10 cellular contexts compared by ENCODE assay signal in the genomic region with DNA sequence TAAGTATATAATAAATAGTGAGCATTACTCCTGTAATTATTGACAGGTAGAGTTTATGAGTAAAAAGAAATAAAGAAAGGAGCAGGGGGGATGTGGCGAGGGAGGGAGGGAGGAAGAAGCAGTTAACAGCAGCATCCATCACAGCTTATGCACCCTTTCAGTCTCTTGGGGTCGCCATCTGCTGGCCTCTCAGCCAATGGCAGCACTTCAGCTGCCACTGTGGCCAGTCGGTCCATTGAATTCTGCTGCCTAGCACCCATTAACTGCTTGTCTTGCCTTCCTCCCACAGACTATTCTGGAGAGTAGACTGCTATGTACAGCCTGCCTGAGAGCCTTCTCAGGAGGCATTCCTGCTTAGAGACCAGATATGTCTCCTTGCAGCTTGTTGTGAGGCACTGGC.
DNase-seq lines count a peak whose midpoint lies in the region; ATAC-seq, FAIRE-seq and TF ChIP-seq lines count a peak whose summit lies in the region.
"Had no signal": no experiment of that assay in that cellular context is flagged by ENCODE, and none has a peak within 500 bp of the region (broad histone marks: within the 10 kb centered on the region; RNA-seq: fewer than 3 reads in every experiment).

No MANE protein-coding gene starts in this region.

- H4K20me1 ChIP-seq in GM12878 (ENCODE audit: control insufficient read depth, insufficient read depth), result no peaks in the 10 kb centered on the region

- no peak overlapping the region for H2AFZ ChIP-seq in GM12878 (ENCODE audit: control insufficient read depth, low read depth, low read length)
- H2AFZ ChIP-seq: parathyroid adenoma had no signal

- 4% methylated on average over 3 of the region's 3 CpGs for WGBS in GM12878 (ENCODE audit: insufficient coverage, insufficient replicate concordance, low lambda C conversion rate, missing lambda C conversion rate)
- WGBS in psoas muscle, 3 donors, result 63 to 68% (median 63%) methylated on average over 3 of the region's 3 CpGs

- ATAC-seq in GM12878 (peak; percentile 51), psoas muscle (no peak), GM21717 (IDR thresholded peaks at IDR 0.05; ENCODE audit: unreplicated experiment) (no peak)

- in situ Hi-C loops in GM12878 (cut with MboI), result no loop called here

- no peak for TF ChIP-seq EP300 in GM12878 (IDR thresholded peaks at IDR 0.05; ENCODE audit: borderline replicate concordance in 1 of 2, control insufficient read depth in 1 of 2, low read depth in 2 of 2, low read length in 2 of 2)

- POLR2A ChIA-PET in GM12878 (lab: Charles Lee), result no interaction called here

- SMC1A ChIA-PET in GM12878 (lab: Charles Lee; ENCODE audit: uncharacterized antibody, unreplicated experiment), result interaction anchor here (0.9 to 1.2 kb wide), 3 partner anchors 9 to 214 kb away, joined by 3 to 5 read pairs (median 3); no protein-coding TSS in a partner anchor

- TF ChIP-seq POLR2A in GM12878 (IDR thresholded peaks at IDR 0.05; ENCODE audit: low read depth, low read length), result no peak

- H3K4me1 Mint-ChIP-seq in nephron, result peaks cover 59% of the 10 kb centered on the region

- no peaks in the 10 kb centered on the region for H3K4me1 ChIP-seq in GM12878 (ENCODE audit: control insufficient read depth, insufficient read depth, low read length)
- no peaks in the 10 kb centered on the region for H3K4me1 ChIP-seq in psoas muscle
- H3K4me1 ChIP-seq: parathyroid adenoma had no signal

- no peak overlapping the region for H3K4me2 ChIP-seq in GM12878 (ENCODE audit: control insufficient read depth, insufficient read depth)

- peak overlapping the region in 1 of 3 experiments; percentile 62 for H3K27ac Mint-ChIP-seq in nephron

- no peak overlapping the region for H3K27ac ChIP-seq in GM12878 (ENCODE audit: control insufficient read depth, insufficient read depth)
- H3K27ac ChIP-seq in psoas muscle, result no peak overlapping the region
- H3K27ac ChIP-seq: parathyroid adenoma, RWPE1 had no signal

- no peaks in the 10 kb centered on the region for H3K27me3 ChIP-seq in GM12878 (replicated peaks in 1 of 2; ENCODE audit: control insufficient read depth in 2 of 2, insufficient read depth in 2 of 2, low read length in 1 of 2)
- no peaks in the 10 kb centered on the region for H3K27me3 ChIP-seq in psoas muscle (ENCODE audit: insufficient read depth in 3 of 3, low read length in 2 of 3)

- BruUV-seq in GM12878 (replicated peaks; lab: Mats Ljungman, UMichigan), result no TSS peak

- TF ChIP-seq RAD21 in GM12878 (IDR thresholded peaks at IDR 0.05; ENCODE audit: insufficient read depth, low read depth, low read length), result no peak

- no peak overlapping the region for H3K4me3 Mint-ChIP-seq in nephron

- H3K9me3 ChIP-seq in GM12878 (replicated peaks; ENCODE audit: control insufficient read depth, insufficient read depth, low read length) (no peaks in the 10 kb centered on the region), psoas muscle (no peaks in the 10 kb centered on the region)

- H3K36me3 Mint-ChIP-seq in nephron (ENCODE audit: low read depth), result peaks cover 11% of the 10 kb centered on the region

- no peak overlapping the region for H3K9ac ChIP-seq in GM12878 (ENCODE audit: control insufficient read depth, insufficient read depth, low read length)
- H3K9ac ChIP-seq: parathyroid adenoma had no signal

- FAIRE-seq in GM12878 (lab: Jason Lieb, UNC), result no peak

- H3K79me2 ChIP-seq in GM12878 (ENCODE audit: control insufficient read depth, insufficient read depth, low read length), result no peaks in the 10 kb centered on the region
- H3K79me2 ChIP-seq: parathyroid adenoma had no signal

- DNase-seq in DMS153 (lab: John Stamatoyannopoulos, UW), result peak; percentile 4
- peak; percentile 3 for DNase-seq in HT-29 (ENCODE audit: low spot score)
- no peak for DNase-seq in GM12878 (ENCODE audit: low read depth, low spot score)
- no peak for DNase-seq in psoas muscle
- no peak for DNase-seq in stimulated activated CD4-positive, alpha-beta T cell treated with anti-CD3 and anti-CD28 coated beads, Interleukin-2, amount 100 ng/mL, for 48 hours
- DNase-seq: aorta had no signal

- CTCF ChIA-PET in GM12878 (lab: Yijun Ruan, JAX), result interaction anchor here (1.7 to 2.1 kb wide), 3 partner anchors 10 to 407 kb away, joined by 4 to 8 read pairs (median 5); no protein-coding TSS in a partner anchor

- intact Hi-C loops in GM12878 (cut with micrococcal nuclease; ENCODE audit: unreplicated experiment), result no loop called here
- intact Hi-C loops in psoas muscle (cut with DNase I), result no loop called here

- RAD21 ChIA-PET in GM12878 (lab: Charles Lee; ENCODE audit: unreplicated experiment), result interaction anchor here (0.8 to 1.0 kb wide), 3 partner anchors 9 to 48 kb away, joined by 3 read pairs; no protein-coding TSS in a partner anchor

- peaks cover 3% of the 10 kb centered on the region for H3K27me3 Mint-ChIP-seq in nephron (ENCODE audit: low read depth)

- no peaks in the 10 kb centered on the region for H3K9me3 Mint-ChIP-seq in nephron

- H3K4me3 ChIP-seq in GM12878 (no peak overlapping the region), psoas muscle (no peak overlapping the region)

- TF ChIP-seq CTCF in GM12878 (IDR thresholded peaks at IDR 0.05 in 2 of 3, conservative IDR thresholded peaks at IDR 0.05 in 1 of 3; ENCODE audit: control insufficient read depth in 2 of 3, extremely low read depth in 1 of 3, insufficient read depth in 1 of 3, low read depth in 3 of 3, low read length in 3 of 3), result peak in 2 of 3 experiments; percentile 14 to 19; a peak in 2 of 6 replicates
- TF ChIP-seq CTCF in nephron (IDR thresholded peaks at IDR 0.05; ENCODE audit: unreplicated experiment in 3 of 3), result peak in 2 of 3 experiments; percentile 15 to 19
- TF ChIP-seq CTCF in psoas muscle (IDR thresholded peaks at IDR 0.05), result no peak

- H3K36me3 ChIP-seq in GM12878 (ENCODE audit: control insufficient read depth in 2 of 2, insufficient read depth in 2 of 2, low read length in 1 of 2) (no peaks in the 10 kb centered on the region; a peak in 1 of 4 replicates), psoas muscle (ENCODE audit: insufficient read depth in 1 of 2, low read depth in 1 of 2) (no peaks in the 10 kb centered on the region)

TF ChIP-seq in GM12878, 131 proteins besides CTCF, POLR2A, EP300 and RAD21:
- TF ChIP-seq TCF3 (IDR thresholded peaks at IDR 0.05; ENCODE audit: borderline replicate concordance, insufficient read depth, low read depth, low read length) (no peak), SUZ12 (IDR thresholded peaks at IDR 0.05; ENCODE audit: unreplicated experiment) (no peak), NBN (IDR thresholded peaks at IDR 0.05) (no peak), PKNOX1 (IDR thresholded peaks at IDR 0.05) (no peak), IKZF2 (IDR thresholded peaks at IDR 0.05) (no peak), MXI1 (IDR thresholded peaks at IDR 0.05; ENCODE audit: low read depth, low read length) (no peak), CHD1 (IDR thresholded peaks at IDR 0.05; ENCODE audit: low read depth, low read length) (no peak), EED (IDR thresholded peaks at IDR 0.05; ENCODE audit: low read depth) (no peak), RB1 (IDR thresholded peaks at IDR 0.05; ENCODE audit: borderline replicate concordance) (no peak), NFXL1 (IDR thresholded peaks at IDR 0.05; ENCODE audit: borderline replicate concordance) (no peak), BCL3 (IDR thresholded peaks at IDR 0.05; ENCODE audit: borderline replicate concordance, insufficient read depth, low read depth, low read length, poor library complexity, severe bottlenecking) (no peak), BHLHE40 (IDR thresholded peaks at IDR 0.05; ENCODE audit: borderline replicate concordance in 1 of 2, low read depth in 2 of 2, low read length in 1 of 2) (no peak), RFX5 (IDR thresholded peaks at IDR 0.05; ENCODE audit: low read depth, low read length) (no peak), GABPA (IDR thresholded peaks at IDR 0.05; ENCODE audit: low read depth) (no peak), IRF4 (IDR thresholded peaks at IDR 0.05; ENCODE audit: low read depth, low read length) (no peak), YBX1 (IDR thresholded peaks at IDR 0.05) (no peak)

Comparison
In these comparisons a context has a peak if more than half of its experiments do, and no peak if none do; other contexts are left out.
1. DNase-seq: peak in DMS153 (single experiment) and HT-29 (single experiment); none in GM12878 (single experiment), psoas muscle (0 of 2) and stimulated activated CD4-positive, alpha-beta T cell treated with anti-CD3 and anti-CD28 coated beads, Interleukin-2, amount 100 ng/mL, for 48 hours (0 of 2).